Comparison of ENCODE assay signal across 22 cellular contexts in genomic region chr11:83662494-83662893, GRCh38.
"Had no signal": no experiment of that assay in that cellular context is flagged by ENCODE, and none has a peak within 500 bp of the region (broad histone marks: within the 10 kb centered on the region; RNA-seq: fewer than 3 reads in every experiment).

No MANE protein-coding gene starts in this region.

- H3K27ac Mint-ChIP-seq: activated naive CD4-positive, alpha-beta T cell treated with anti-CD3 and anti-CD28 coated beads, Interleukin-2, amount 10 ng/mL, durations not matched to agents 7 days and 5 days; activated naive CD8-positive, alpha-beta T cell treated with anti-CD3 and anti-CD28 coated beads, Interleukin-2, amount 50 U/mL, for 24 hours had no signal

- H3K36me3 ChIP-seq: left lung, ovary, sigmoid colon, spleen, tibial artery had no signal

- H3K27me3 ChIP-seq: left lung, ovary, sigmoid colon, spleen, tibial artery had no signal

- H3K4me3 ChIP-seq: coronary artery, left lung, ovary, psoas muscle, sigmoid colon, spleen, tibial artery had no signal

- H3K36me3 Mint-ChIP-seq: activated naive CD4-positive, alpha-beta T cell treated with anti-CD3 and anti-CD28 coated beads, Interleukin-2, amount 10 ng/mL, durations not matched to agents 7 days and 5 days had no signal

- ATAC-seq: activated naive CD8-positive, alpha-beta T cell treated with anti-CD3 and anti-CD28 coated beads, Interleukin-2, amount 50 U/mL, for 24 hours; left lung; psoas muscle had no signal

- H3K27me3 Mint-ChIP-seq: activated naive CD4-positive, alpha-beta T cell treated with anti-CD3 and anti-CD28 coated beads, Interleukin-2, amount 10 ng/mL, durations not matched to agents 7 days and 5 days; activated naive CD8-positive, alpha-beta T cell treated with anti-CD3 and anti-CD28 coated beads, Interleukin-2, amount 50 U/mL, for 24 hours had no signal

- H3K9me3 ChIP-seq: left lung, ovary, psoas muscle, sigmoid colon, spleen, tibial artery had no signal

- H3K4me3 Mint-ChIP-seq: activated naive CD4-positive, alpha-beta T cell treated with anti-CD3 and anti-CD28 coated beads, Interleukin-2, amount 10 ng/mL, durations not matched to agents 7 days and 5 days; activated naive CD8-positive, alpha-beta T cell treated with anti-CD3 and anti-CD28 coated beads, Interleukin-2, amount 50 U/mL, for 24 hours; central memory CD8-positive, alpha-beta T cell; neural crest cell had no signal

- H3K27ac ChIP-seq: coronary artery, foreskin keratinocyte, left lung, ovary, psoas muscle, sigmoid colon, spleen, tibial artery had no signal

- H3K9me3 Mint-ChIP-seq: activated naive CD4-positive, alpha-beta T cell treated with anti-CD3 and anti-CD28 coated beads, Interleukin-2, amount 10 ng/mL, durations not matched to agents 7 days and 5 days; activated naive CD8-positive, alpha-beta T cell treated with anti-CD3 and anti-CD28 coated beads, Interleukin-2, amount 50 U/mL, for 24 hours; neural crest cell had no signal

- H3K4me1 ChIP-seq: foreskin keratinocyte, left lung, psoas muscle, sigmoid colon, spleen, tibial artery had no signal

- DNase-seq: activated CD4-positive, alpha-beta T cell treated with anti-CD3 and anti-CD28 coated beads, Interleukin-2, amount 50 U/mL, for 1 hour; activated CD4-positive, CD25-positive, alpha-beta regulatory T cell treated with anti-CD3 and anti-CD28 coated beads, Interleukin-2, amount 50 U/mL, for 72 hours; activated CD8-positive, alpha-beta memory T cell treated with anti-CD3 and anti-CD28 coated beads for 24 hours; activated CD8-positive, alpha-beta memory T cell treated with anti-CD3 and anti-CD28 coated beads, Interleukin-2, amount 50 U/mL, for 48 hours; activated effector memory CD4-positive, alpha-beta T cell treated with Interleukin-2 at 50 U/mL for 16 hours; activated naive CD4-positive, alpha-beta T cell treated with anti-CD3 and anti-CD28 coated beads, Interleukin-2, amount 10 ng/mL, durations not matched to agents 7 days and 5 days; activated naive CD8-positive, alpha-beta T cell treated with anti-CD3 and anti-CD28 coated beads, Interleukin-2, amount 50 U/mL, for 24 hours; activated T-cell treated with anti-CD3 and anti-CD28 coated beads, Interleukin-2, amount 50 U/mL, for 48 hours; aorta; kidney; left lung; ovary; psoas muscle; sigmoid colon; spleen; stimulated activated naive CD4-positive, alpha-beta T cell treated with Interleukin-2 at 50 U/mL for 16 hours; substantia nigra; tibial artery had no signal

- H3K4me1 Mint-ChIP-seq: activated naive CD4-positive, alpha-beta T cell treated with anti-CD3 and anti-CD28 coated beads, Interleukin-2, amount 10 ng/mL, durations not matched to agents 7 days and 5 days; activated naive CD8-positive, alpha-beta T cell treated with anti-CD3 and anti-CD28 coated beads, Interleukin-2, amount 50 U/mL, for 24 hours; central memory CD8-positive, alpha-beta T cell; neural crest cell had no signal
